In genomic region chr10:61904711-61905445, GRCh38 we compare ENCODE assay signal across 8 cellular contexts. TPM values are rescaled to one million over a fixed set of nuclear protein-coding genes. Genes with fewer than 3 reads are reported as not detected.
DNase-seq lines count a peak whose midpoint lies in the region; ATAC-seq, FAIRE-seq and TF ChIP-seq lines count a peak whose summit lies in the region.

No MANE protein-coding gene starts in this region.

- H3K4me1 ChIP-seq in GM23248 (ENCODE audit: insufficient read depth), result peaks cover 9% of the 10 kb centered on the region
- H3K4me1 ChIP-seq in H1 (replicated peaks in 1 of 4; ENCODE audit: control insufficient read depth in 3 of 4, insufficient read depth in 4 of 4, low read length in 3 of 4), result peaks cover 0 to 8% (median 4%) of the 10 kb centered on the region in 4 experiments; a peak in 3 of 7 replicates
- peaks cover 11 to 14% of the 10 kb centered on the region in 2 donors for H3K4me1 ChIP-seq in naive thymus-derived CD4-positive, alpha-beta T cell (ENCODE audit: control insufficient read depth in 2 of 2, insufficient read depth in 2 of 2, low read length in 2 of 2)
- peaks cover 2 to 3% of the 10 kb centered on the region in 2 donors for H3K4me1 ChIP-seq in aorta (ENCODE audit: control insufficient read depth in 1 of 2, insufficient read depth in 2 of 2, low read length in 2 of 2)

- no peak overlapping the region for H3K56ac ChIP-seq in H1 (replicated peaks; ENCODE audit: insufficient read length, low read depth, low read length)

- peaks cover 36% of the 10 kb centered on the region for H3F3A ChIP-seq in GM23248 (ENCODE audit: insufficient read depth)

- H3K4me2 ChIP-seq in GM23248 (ENCODE audit: unreplicated experiment) (peak overlapping the region; percentile 100), H1 (ENCODE audit: insufficient read depth in 1 of 2, low read depth in 2 of 2, low read length in 2 of 2) (peak overlapping the region in 1 of 2 experiments; percentile 98; a peak in 1 of 4 replicates)

- peaks cover 15 to 54% (median 44%) of the 10 kb centered on the region in 7 donors for H3K4me1 Mint-ChIP-seq in naive thymus-derived CD4-positive, alpha-beta T cell

- no peak overlapping the region for H3K14ac ChIP-seq in H1 (ENCODE audit: insufficient read length)

- peak overlapping the region; percentile 93 to 98 (median 96) for H3K27ac Mint-ChIP-seq in naive thymus-derived CD4-positive, alpha-beta T cell

- in situ Hi-C loops in GM23248 (cut with MboI), result loop anchor here (10.0 to 25.0 kb wide), 2 partner anchors 140 to 332 kb away; no protein-coding TSS in a partner anchor

- H3K9me3 ChIP-seq in GM23248 (ENCODE audit: low read depth) (no peaks in the 10 kb centered on the region), H1 (ENCODE audit: insufficient read depth in 2 of 2, low read depth in 1 of 2, low read length in 1 of 2) (no peaks in the 10 kb centered on the region), aorta (ENCODE audit: control insufficient read depth, low read length) (no peaks in the 10 kb centered on the region)
- no peaks in the 10 kb centered on the region for H3K9me3 ChIP-seq in naive thymus-derived CD4-positive, alpha-beta T cell (ENCODE audit: control insufficient read depth in 2 of 3, low read length in 3 of 3)

- no peak overlapping the region for H3K23ac ChIP-seq in H1 (ENCODE audit: insufficient read length)

- intact Hi-C loops in naive thymus-derived CD4-positive, alpha-beta T cell (cut with micrococcal nuclease), result loop anchor here (1.0 to 5.0 kb wide), 5 partner anchors 8 to 1362 kb away; partner anchors contain the start of genes ADO (in 1 of the 2) and RTKN2 (in 1 of the 2)
- intact Hi-C loops in aorta (cut with DNase I), result loop anchor here (2.0 to 5.0 kb wide), 8 partner anchors 34 to 177 kb away; no protein-coding TSS in a partner anchor

- no peak overlapping the region for H4K91ac ChIP-seq in H1 (replicated peaks; ENCODE audit: insufficient read length, low read length)

- CTCF ChIA-PET in H1 (lab: Charles Lee; ENCODE audit: partially characterized antibody), result interaction anchor here (1.2 to 5.9 kb wide), 6 partner anchors 8 to 136 kb away, joined by 3 to 25 read pairs (median 6); no protein-coding TSS in a partner anchor
- CTCF ChIA-PET in naive thymus-derived CD4-positive, alpha-beta T cell (lab: Charles Lee), result interaction anchor here (0.6 kb wide), 1 partner anchor 352 kb away, joined by 3 read pairs; no protein-coding TSS in a partner anchor

- H4K5ac ChIP-seq in H1 (ENCODE audit: insufficient read length, low read depth, low read length), result no peak overlapping the region

- TF ChIP-seq CTCF in H1 (IDR thresholded peaks at IDR 0.05; ENCODE audit: control extremely low read depth in 1 of 3, insufficient read depth in 1 of 3, low read depth in 1 of 3, low read length in 3 of 3), result peak in 2 of 3 experiments; percentile 5 to 22; a peak in 1 of 4 replicates

- peak; percentile 61 for ATAC-seq in activated CD4-positive, CD25-positive, alpha-beta regulatory T cell treated with anti-CD3 and anti-CD28 coated beads, Interleukin-2, amount 50 U/mL, for 24 hours
- no peak for ATAC-seq in naive thymus-derived CD4-positive, alpha-beta T cell
- ATAC-seq in aorta (ENCODE audit: low FRiP score), result peak; percentile 50

- H3K9me3 Mint-ChIP-seq in naive thymus-derived CD4-positive, alpha-beta T cell, result peaks cover 0 to 6% (median 0%) of the 10 kb centered on the region in 11 donors

- TF ChIP-seq EP300 in H1 (IDR thresholded peaks at IDR 0.05; ENCODE audit: borderline replicate concordance in 1 of 2, low read depth in 2 of 2, low read length in 2 of 2), result no peak

- no peak overlapping the region for H2BK20ac ChIP-seq in H1 (ENCODE audit: low read length)

- H3K4ac ChIP-seq in H1 (replicated peaks; ENCODE audit: insufficient read length, low read depth, low read length), result no peak overlapping the region

- no peak overlapping the region for H3K18ac ChIP-seq in H1 (ENCODE audit: extremely low read depth, low read length)

- peaks cover 0 to 30% (median 14%) of the 10 kb centered on the region in 5 donors for H3K36me3 Mint-ChIP-seq in naive thymus-derived CD4-positive, alpha-beta T cell

- no peak overlapping the region for H2BK12ac ChIP-seq in H1 (ENCODE audit: low read depth, low read length)

- WGBS in GM23248 (ENCODE audit: low coverage in 1 of 2, low lambda C conversion rate in 2 of 2, missing lambda C conversion rate in 2 of 2), 2 experiments, result 13 to 14% methylated on average over 5 of the region's 5 CpGs
- 59% methylated on average over 5 of the region's 5 CpGs; no CpG with 5 or more reads in 1 of the 2 experiments for WGBS in H1 (ENCODE audit: extremely low coverage in 1 of 2, insufficient coverage in 1 of 2, insufficient read length in 1 of 2, insufficient replicate concordance in 2 of 2, low coverage in 1 of 2, low lambda C conversion rate in 2 of 2, missing lambda C conversion rate in 1 of 2), 2 experiments
- WGBS in aorta, 2 donors, result 6 to 7% methylated on average over 5 of the region's 5 CpGs

- no peak overlapping the region for H2AFZ ChIP-seq in GM23248
- H2AFZ ChIP-seq in H1 (ENCODE audit: low read length), result no peak overlapping the region

- H3K36me3 ChIP-seq in GM23248 (ENCODE audit: low read depth) (no peaks in the 10 kb centered on the region), H1 (ENCODE audit: control insufficient read depth in 2 of 4, insufficient read depth in 4 of 4, low read length in 3 of 4) (no peaks in the 10 kb centered on the region), aorta (ENCODE audit: control insufficient read depth in 1 of 2, insufficient read depth in 2 of 2, low read length in 1 of 2) (no peaks in the 10 kb centered on the region)
- peaks cover 0 to 12% (median 0%) of the 10 kb centered on the region in 3 experiments for H3K36me3 ChIP-seq in naive thymus-derived CD4-positive, alpha-beta T cell (ENCODE audit: control insufficient read depth in 2 of 3, insufficient read depth in 3 of 3, low read length in 3 of 3)

- H2BK15ac ChIP-seq in H1 (ENCODE audit: low read length), result no peak overlapping the region

- H3K27me3 ChIP-seq in GM23248 (replicated peaks; ENCODE audit: insufficient read depth) (no peaks in the 10 kb centered on the region), H1 (replicated peaks in 1 of 4; ENCODE audit: control insufficient read depth in 3 of 4, extremely low read depth in 1 of 4, insufficient read depth in 3 of 4, low read length in 3 of 4) (peaks cover 1 to 15% (median 11%) of the 10 kb centered on the region in 4 experiments), aorta (ENCODE audit: control insufficient read depth in 1 of 2, insufficient read depth in 2 of 2, low read length in 1 of 2) (no peaks in the 10 kb centered on the region)
- H3K27me3 ChIP-seq in naive thymus-derived CD4-positive, alpha-beta T cell (ENCODE audit: control insufficient read depth in 2 of 2, insufficient read depth in 2 of 2, low read length in 2 of 2), result no peaks in the 10 kb centered on the region

- no peak for FAIRE-seq in H1 (lab: Jason Lieb, UNC)

- TF ChIP-seq POLR2A in H1 (IDR thresholded peaks at IDR 0.05; ENCODE audit: control extremely low read depth in 1 of 2, low read depth in 2 of 2, low read length in 2 of 2), result no peak

- TF ChIP-seq RAD21 in H1 (IDR thresholded peaks at IDR 0.05 in 1 of 2, conservative IDR thresholded peaks at IDR 0.05 in 1 of 2; ENCODE audit: low read depth in 2 of 2, low read length in 2 of 2), result peak; percentile 32 to 43; a peak in 2 of 4 replicates

- H3K23me2 ChIP-seq in H1 (ENCODE audit: low read depth, low read length), result peaks cover 18% of the 10 kb centered on the region

- H4K8ac ChIP-seq in H1 (ENCODE audit: extremely low read depth, insufficient read depth, low read length), result no peak overlapping the region

- H2BK120ac ChIP-seq in H1 (replicated peaks; ENCODE audit: low read depth, low read length), result no peak overlapping the region

- peaks cover 0 to 2% (median 0%) of the 10 kb centered on the region in 5 donors for H3K27me3 Mint-ChIP-seq in naive thymus-derived CD4-positive, alpha-beta T cell

- H4K20me1 ChIP-seq in GM23248 (ENCODE audit: insufficient read depth), result no peaks in the 10 kb centered on the region
- no peaks in the 10 kb centered on the region for H4K20me1 ChIP-seq in H1 (replicated peaks in 1 of 2; ENCODE audit: control insufficient read depth in 1 of 2, insufficient read depth in 2 of 2, low read length in 2 of 2)

- no peak overlapping the region for H2BK5ac ChIP-seq in H1 (ENCODE audit: low read depth, low read length)

- H3K27ac ChIP-seq in GM23248 (peak overlapping the region; percentile 38), H1 (ENCODE audit: low read depth, low read length) (no peak overlapping the region), aorta (ENCODE audit: low read depth in 1 of 2, low read length in 2 of 2) (peak overlapping the region in 1 of 2 donors; percentile 67)
- H3K27ac ChIP-seq in naive thymus-derived CD4-positive, alpha-beta T cell (ENCODE audit: low read depth, low read length), result no peak overlapping the region

- H3K9ac ChIP-seq in GM23248, result peak overlapping the region; percentile 90; the same call in 1 of the 2 replicates
- no peak overlapping the region for H3K9ac ChIP-seq in H1 (replicated peaks in 1 of 4; ENCODE audit: extremely low read depth in 1 of 4, low read depth in 3 of 4, low read length in 3 of 4)

- no peaks in the 10 kb centered on the region for H3K9me2 ChIP-seq in GM23248 (ENCODE audit: insufficient read depth)

- POLR2A ChIA-PET in H1 (lab: Charles Lee; ENCODE audit: partially characterized antibody), result no interaction called here
- POLR2A ChIA-PET in naive thymus-derived CD4-positive, alpha-beta T cell (lab: Charles Lee), result interaction anchor here (1.1 to 7.2 kb wide), 3 partner anchors 49 to 340 kb away, joined by 3 to 86 read pairs (median 7); no protein-coding TSS in a partner anchor

- H2AK5ac ChIP-seq in H1 (ENCODE audit: low read depth, low read length), result no peak overlapping the region

- H3K4me3 ChIP-seq in GM23248 (peak overlapping the region; percentile 98), H1 (ENCODE audit: extremely low read depth in 1 of 4, insufficient read depth in 2 of 4, low read depth in 3 of 4, low read length in 4 of 4) (peak overlapping the region in 1 of 4 experiments; percentile 91; a peak in 1 of 8 replicates), aorta (ENCODE audit: low read length in 2 of 2) (peak overlapping the region; percentile 90 to 95)
- peak overlapping the region; percentile 96 for H3K4me3 ChIP-seq in naive thymus-derived CD4-positive, alpha-beta T cell (ENCODE audit: low read length)

- H3K4me3 Mint-ChIP-seq in naive thymus-derived CD4-positive, alpha-beta T cell, result peak overlapping the region; percentile 81 to 100 (median 93)

- H3K79me2 ChIP-seq in GM23248 (ENCODE audit: insufficient read depth) (peaks cover 72% of the 10 kb centered on the region), H1 (ENCODE audit: control insufficient read depth in 1 of 2, insufficient read depth in 2 of 2, low read length in 2 of 2) (no peaks in the 10 kb centered on the region)

- DNase-seq in SHP77 treated with DMSO at 0.1 percent for 48 hours (lab: John Stamatoyannopoulos, UW) (peak; percentile 6), SHP77 (lab: John Stamatoyannopoulos, UW) (no peak), GM23248 (peak; percentile 89), Kasumi-1 (lab: John Stamatoyannopoulos, UW) (peak; percentile 69 to 73), H1 (ENCODE audit: low read depth in 1 of 2, low spot score in 2 of 2) (no peak), aorta (no peak)
- DNase-seq in naive thymus-derived CD4-positive, alpha-beta T cell, result peak in 2 of 9 donors; percentile 50 to 52

- H3K79me1 ChIP-seq in H1 (ENCODE audit: low read depth, low read length), result no peaks in the 10 kb centered on the region

RNA-seq across cellular contexts. Expression of gene ARID5B, which starts 3.4 kb away (rescaled TPM):
- 56.7 and 60.6 TPM in 2 replicates for total RNA-seq in GM23248 (2014; rRNA removed; shearing (Covaris generic))
- 76.8 and 78.8 TPM in 2 replicates for polyA plus RNA-seq in GM23248 (2016; fragmentation: Nextera tagmentation; extraction: Ambion mirVana)
- total RNA-seq in H1 (2021; fragmentation: NEBNext Ultra II Directional; extraction: Animal tissue kit (Norgen Biotek cat#: 25700)), result 0.90 and 1.1 TPM in 2 replicates
- 0.13 and 0.21 TPM in 2 replicates for polyA plus RNA-seq in H1 (2011; rRNA removed)
- polyA plus RNA-seq in H1 (2011; cell fraction: cytosol; rRNA removed), result 0.23 TPM
- 0.33 TPM for polyA plus RNA-seq in H1 (2011; cell fraction: nucleus; rRNA removed)
- 0.18 to 0.32 TPM (median 0.28 TPM) in 4 replicates for polyA plus RNA-seq in H1 (2012, experiment 1 of 2)
- polyA plus RNA-seq in H1 (2012, experiment 2 of 2), result 0.04 TPM
- polyA plus RNA-seq in H1 (2013, experiment 1 of 2), result 1.6 TPM
- polyA plus RNA-seq in H1 (2013, experiment 2 of 2), result 1.4 TPM
- polyA minus RNA-seq in H1 (2011; rRNA and poly(A)+ RNA removed), result 0.98 and 1.5 TPM in 2 replicates
- 0.81 TPM for polyA minus RNA-seq in H1 (2011; cell fraction: cytosol; rRNA and poly(A)+ RNA removed)
- polyA minus RNA-seq in H1 (2011; cell fraction: nucleus; rRNA and poly(A)+ RNA removed), result 2.3 TPM
- total RNA-seq in naive thymus-derived CD4-positive, alpha-beta T cell, result 10 to 100 TPM; 18.6 to 60.8 (median 47.4) TPM
- polyA plus RNA-seq in naive thymus-derived CD4-positive, alpha-beta T cell, result 10 to 100 TPM; 39.4 to 49.1 TPM
- 100 to 1,000 TPM in 1 of 2 donors, 10 to 100 TPM in 1; 66.2 to 143 TPM for total RNA-seq in aorta
- polyA plus RNA-seq in aorta, result 10 to 100 TPM in 1 of 2 donors, 1 to 10 TPM in 1; 7.8 to 33.2 TPM

Comparison
In these comparisons a context has a peak if more than half of its experiments do, and no peak if none do; other contexts are left out.
1. DNase-seq: peak in SHP77 treated with DMSO at 0.1 percent for 48 hours (single experiment), GM23248 (single experiment) and Kasumi-1 (2 of 2); none in SHP77 (0 of 2), H1 (0 of 2) and aorta (0 of 2).